ENCODE assay signal across 14 cellular contexts in the genomic region with DNA sequence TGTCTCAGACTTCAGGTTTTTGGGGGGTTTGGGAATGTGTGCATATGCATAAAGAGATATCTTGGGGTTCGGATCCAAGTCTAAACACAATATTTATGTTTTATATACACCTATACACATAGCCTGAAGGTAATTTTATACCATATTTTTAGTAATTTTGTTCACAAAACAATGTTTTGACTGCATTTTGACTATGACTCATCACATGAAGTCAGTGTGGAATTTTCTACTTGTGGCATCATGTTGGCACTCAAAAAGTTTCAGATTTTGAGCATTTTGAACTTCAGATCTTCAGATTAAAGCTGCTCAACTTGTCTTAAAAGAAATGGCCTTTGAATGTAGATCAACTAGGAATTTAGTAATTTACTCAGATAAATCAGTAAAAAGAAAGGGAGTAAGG.
DNase-seq lines count a peak whose midpoint lies in the region; ATAC-seq, FAIRE-seq and TF ChIP-seq lines count a peak whose summit lies in the region.
"Had no signal": no experiment of that assay in that cellular context is flagged by ENCODE, and none has a peak within 500 bp of the region (broad histone marks: within the 10 kb centered on the region; RNA-seq: fewer than 3 reads in every experiment).

No MANE protein-coding gene starts in this region.

- POLR2A ChIA-PET in IMR-90 (lab: Charles Lee; ENCODE audit: unreplicated experiment): no interaction called here

- H2AFZ ChIP-seq in IMR-90 (replicated peaks; ENCODE audit: low read length, poor library complexity): no peak overlapping the region
- H2AFZ ChIP-seq: GM23248 had no signal

- H4K20me1 ChIP-seq in IMR-90 (ENCODE audit: insufficient read depth, low read length): no peaks in the 10 kb centered on the region
- H4K20me1 ChIP-seq: BLaER1 had no signal

- no peak for ATAC-seq in IMR-90 (ENCODE audit: low read depth)
- peak; percentile 47 for ATAC-seq in foreskin keratinocyte
- no peak for ATAC-seq in activated CD4-positive, CD25-positive, alpha-beta regulatory T cell treated with anti-CD3 and anti-CD28 coated beads, Interleukin-2, amount 50 U/mL, for 24 hours

- no peak overlapping the region for H3K23ac ChIP-seq in IMR-90 (ENCODE audit: low read depth, low read length)

- FAIRE-seq in RCC 7860 (lab: Jason Lieb, UNC): no peak

- H3K4me1 ChIP-seq in IMR-90 (ENCODE audit: control insufficient read depth, insufficient read depth, low read length): peaks cover 3% of the 10 kb centered on the region; the same call in 1 of the 2 replicates
- H3K4me1 ChIP-seq in foreskin keratinocyte: peaks cover 19% of the 10 kb centered on the region
- H3K4me1 ChIP-seq: BLaER1 had no signal

- TF ChIP-seq CTCF in IMR-90 (conservative IDR thresholded peaks at IDR 0.05; ENCODE audit: low read depth, low read length) (no peak), choroid plexus epithelial cell (conservative IDR thresholded peaks at IDR 0.05; ENCODE audit: low read depth, low read length) (no peak), foreskin keratinocyte (conservative IDR thresholded peaks at IDR 0.05) (no peak)

- no peak overlapping the region for H3K27ac ChIP-seq in IMR-90 (ENCODE audit: insufficient read depth, low read length)
- H3K27ac ChIP-seq in foreskin keratinocyte: no peak overlapping the region
- H3K27ac ChIP-seq: BLaER1, GM23248 had no signal

- no peak overlapping the region for H2AK9ac ChIP-seq in IMR-90 (replicated peaks; ENCODE audit: low read depth, low read length, poor library complexity)

- no peaks in the 10 kb centered on the region for H3K9me1 ChIP-seq in IMR-90 (ENCODE audit: insufficient read depth, low read length)

- no peak overlapping the region for H3K4me3 ChIP-seq in IMR-90 (ENCODE audit: insufficient read depth, low read depth, low read length)
- H3K4me3 ChIP-seq in choroid plexus epithelial cell (ENCODE audit: low read depth, low read length): no peak overlapping the region
- H3K4me3 ChIP-seq: BLaER1, GM23248 had no signal

- no peak overlapping the region for H2BK20ac ChIP-seq in IMR-90 (ENCODE audit: low read depth, low read length)

- H2BK120ac ChIP-seq in IMR-90 (ENCODE audit: low read depth, low read length): no peak overlapping the region

- no TSS peak for BruUV-seq in IMR-90 (replicated peaks; lab: Mats Ljungman, UMichigan)

- TF ChIP-seq POLR2A in IMR-90 (IDR thresholded peaks at IDR 0.05; ENCODE audit: low read depth, low read length): no peak

- no peak overlapping the region for H3K18ac ChIP-seq in IMR-90 (ENCODE audit: low read depth, low read length)

- H3K36me3 ChIP-seq in IMR-90 (ENCODE audit: control insufficient read depth, insufficient read depth, low read length): no peaks in the 10 kb centered on the region
- H3K36me3 ChIP-seq: BLaER1 had no signal

- WGBS in IMR-90 (ENCODE audit: extremely low coverage in 2 of 2, insufficient read length in 1 of 2), 2 experiments: no CpG with 5 or more reads among the region's 1 CpG

- dilution Hi-C loops in IMR-90 (cut with HindIII; ENCODE audit: low sequenced_read_pairs, unreplicated experiment): no loop called here

- H3K4ac ChIP-seq in IMR-90 (ENCODE audit: low read depth, low read length): no peak overlapping the region

- H2BK5ac ChIP-seq in IMR-90 (ENCODE audit: low read depth, low read length, poor library complexity, severe bottlenecking): no peak overlapping the region

- H3K27me3 ChIP-seq in IMR-90 (ENCODE audit: control insufficient read depth, insufficient read depth, low read length) (no peaks in the 10 kb centered on the region), foreskin keratinocyte (no peaks in the 10 kb centered on the region)
- H3K27me3 ChIP-seq: BLaER1 had no signal

- intact Hi-C loops in IMR-90 (cut with micrococcal nuclease): no loop called here

- H2BK15ac ChIP-seq in IMR-90 (ENCODE audit: low read depth, low read length): no peak overlapping the region

- no peaks in the 10 kb centered on the region for H3K9me3 ChIP-seq in IMR-90 (ENCODE audit: control insufficient read depth, insufficient read depth, low read length)
- H3K9me3 ChIP-seq: BLaER1 had no signal

- no peak overlapping the region for H4K5ac ChIP-seq in IMR-90 (ENCODE audit: low read depth, low read length)

- no peak overlapping the region for H4K8ac ChIP-seq in IMR-90 (ENCODE audit: low read depth in 2 of 2, low read length in 2 of 2)

- no peak overlapping the region for H3K56ac ChIP-seq in IMR-90 (ENCODE audit: extremely low read depth, insufficient read depth, low read length)

- H3K14ac ChIP-seq in IMR-90 (replicated peaks; ENCODE audit: low read depth, low read length): no peak overlapping the region

- no peaks in the 10 kb centered on the region for H3K79me1 ChIP-seq in IMR-90 (ENCODE audit: low read depth in 1 of 2, low read length in 2 of 2)

- no peak overlapping the region for H4K91ac ChIP-seq in IMR-90 (ENCODE audit: insufficient read depth, low read depth, low read length)

- no peak for TF ChIP-seq RAD21 in IMR-90 (IDR thresholded peaks at IDR 0.05; ENCODE audit: low read length)

- peak; percentile 6 for DNase-seq in IMR-90
- DNase-seq in astrocyte of the hippocampus (ENCODE audit: low read depth, low spot score): peak; percentile 21
- DNase-seq in choroid plexus epithelial cell (ENCODE audit: low read depth): peak; percentile 45
- peak; percentile 29 to 69 for DNase-seq in foreskin keratinocyte
- no peak for DNase-seq in putamen (ENCODE audit: low spot score)
- no peak for DNase-seq in activated effector memory CD4-positive, alpha-beta T cell treated with anti-CD3 and anti-CD28 coated beads, Interleukin-2, amount 50 U/mL, for 16 hours
- no peak for DNase-seq in RCC 7860 (ENCODE audit: low spot score)
- DNase-seq: 8988T, AML-193, DMS53, GM23248, H7 had no signal

- H3K4me2 ChIP-seq in IMR-90 (ENCODE audit: low read depth, low read length): no peak overlapping the region
- H3K4me2 ChIP-seq: BLaER1 had no signal

- CTCF ChIA-PET in IMR-90 (lab: Yijun Ruan, JAX): no interaction called here

- in situ Hi-C loops in IMR-90 (cut with MboI; ENCODE audit: low sequenced_read_pairs): no loop called here

- H2AK5ac ChIP-seq in IMR-90 (ENCODE audit: low read depth, low read length): no peak overlapping the region

- no peak overlapping the region for H3K9ac ChIP-seq in IMR-90 (ENCODE audit: low read depth, low read length)
- H3K9ac ChIP-seq: BLaER1, GM23248 had no signal

TF ChIP-seq in IMR-90, 13 proteins besides CTCF, POLR2A, EP300 and RAD21:
- no peak for TF ChIP-seq MAZ (IDR thresholded peaks at IDR 0.05; ENCODE audit: borderline replicate concordance, low read depth, low read length)
- no peak for TF ChIP-seq MAFK (IDR thresholded peaks at IDR 0.05; ENCODE audit: low read depth, low read length)
- TF ChIP-seq, protein P1, sequence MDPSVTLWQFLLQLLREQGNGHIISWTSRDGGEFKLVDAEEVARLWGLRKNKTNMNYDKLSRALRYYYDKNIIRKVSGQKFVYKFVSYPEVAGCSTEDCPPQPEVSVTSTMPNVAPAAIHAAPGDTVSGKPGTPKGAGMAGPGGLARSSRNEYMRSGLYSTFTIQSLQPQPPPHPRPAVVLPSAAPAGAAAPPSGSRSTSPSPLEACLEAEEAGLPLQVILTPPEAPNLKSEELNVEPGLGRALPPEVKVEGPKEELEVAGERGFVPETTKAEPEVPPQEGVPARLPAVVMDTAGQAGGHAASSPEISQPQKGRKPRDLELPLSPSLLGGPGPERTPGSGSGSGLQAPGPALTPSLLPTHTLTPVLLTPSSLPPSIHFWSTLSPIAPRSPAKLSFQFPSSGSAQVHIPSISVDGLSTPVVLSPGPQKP (IDR thresholded peaks at IDR 0.05; ENCODE audit: borderline replicate concordance, low read depth, low read length): no peak
- TF ChIP-seq FOS (IDR thresholded peaks at IDR 0.05; ENCODE audit: low read depth, low read length): no peak
- TF ChIP-seq, protein P2, sequence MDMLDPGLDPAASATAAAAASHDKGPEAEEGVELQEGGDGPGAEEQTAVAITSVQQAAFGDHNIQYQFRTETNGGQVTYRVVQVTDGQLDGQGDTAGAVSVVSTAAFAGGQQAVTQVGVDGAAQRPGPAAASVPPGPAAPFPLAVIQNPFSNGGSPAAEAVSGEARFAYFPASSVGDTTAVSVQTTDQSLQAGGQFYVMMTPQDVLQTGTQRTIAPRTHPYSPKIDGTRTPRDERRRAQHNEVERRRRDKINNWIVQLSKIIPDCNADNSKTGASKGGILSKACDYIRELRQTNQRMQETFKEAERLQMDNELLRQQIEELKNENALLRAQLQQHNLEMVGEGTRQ (IDR thresholded peaks at IDR 0.05; ENCODE audit: low read depth, low read length): no peak
- no peak for TF ChIP-seq NFE2L2 (IDR thresholded peaks at IDR 0.05; ENCODE audit: low read depth, low read length)
- TF ChIP-seq SMC3 (IDR thresholded peaks at IDR 0.05; ENCODE audit: low read depth, low read length): no peak
- no peak for TF ChIP-seq RFX5 (IDR thresholded peaks at IDR 0.05; ENCODE audit: low read depth, low read length)
- no peak for TF ChIP-seq MXI1 (IDR thresholded peaks at IDR 0.05; ENCODE audit: borderline replicate concordance, low read depth, low read length)
- no peak for TF ChIP-seq CHD1 (IDR thresholded peaks at IDR 0.05; ENCODE audit: low read depth, low read length)
- TF ChIP-seq BHLHE40 (IDR thresholded peaks at IDR 0.05; ENCODE audit: low read depth, low read length): no peak
- no peak for TF ChIP-seq RCOR1 (IDR thresholded peaks at IDR 0.05; ENCODE audit: insufficient replicate concordance, low read length)
- TF ChIP-seq CEBPB (IDR thresholded peaks at IDR 0.05; ENCODE audit: low read depth, low read length): no peak

Comparison
In these comparisons a context has a peak if more than half of its experiments do, and no peak if none do; other contexts are left out.
1. DNase-seq: peak in IMR-90 (single experiment), astrocyte of the hippocampus (single experiment), choroid plexus epithelial cell (single experiment) and foreskin keratinocyte (2 of 2); none in putamen (single experiment), activated effector memory CD4-positive, alpha-beta T cell treated with anti-CD3 and anti-CD28 coated beads, Interleukin-2, amount 50 U/mL, for 16 hours (single experiment) and RCC 7860 (single experiment).